Comparison of ENCODE assay signal across 13 cellular contexts in genomic region chr20:17936306-17936790, GRCh38. TPM values are rescaled to one million over a fixed set of nuclear protein-coding genes. Genes with fewer than 3 reads are reported as not detected.
DNase-seq lines count a peak whose midpoint lies in the region; ATAC-seq and TF ChIP-seq lines count a peak whose summit lies in the region.
"Had no signal": no experiment of that assay in that cellular context is flagged by ENCODE, and none has a peak within 500 bp of the region (broad histone marks: within the 10 kb centered on the region; RNA-seq: fewer than 3 reads in every experiment).

No MANE protein-coding gene starts in this region.

- intact Hi-C loops in left ventricle myocardium inferior (cut with micrococcal nuclease) (no loop called here), cardiac septum (cut with DNase I) (loop anchor here (5.0 to 10.0 kb wide), 2 partner anchors 39 to 402 kb away; partner anchors contain the start of gene BFSP1), ovary (cut with DNase I) (loop anchor here in 1 of 4 donors (5.0 kb wide), 1 partner anchor 39 kb away; no protein-coding TSS in a partner anchor), vagina (cut with DNase I) (no loop called here)

- DNase-seq in left ventricle myocardium inferior (no peak), cardiac septum (ENCODE audit: low spot score) (no peak), fibroblast of gingiva (ENCODE audit: low read depth) (peak; percentile 21), ovary (no peak), vagina (ENCODE audit: extremely low spot score in 2 of 2) (no peak), KG1 (lab: John Stamatoyannopoulos, UW) (no peak)
- DNase-seq: activated CD4-positive, alpha-beta T cell treated with anti-CD3 and anti-CD28 coated beads, Interleukin-2, amount 50 U/mL, for 4 hours; DMS53; PC-9 had no signal

- ATAC-seq in HG03175 (IDR thresholded peaks at IDR 0.05; ENCODE audit: unreplicated experiment): no peak
- ATAC-seq in HG02870 (IDR thresholded peaks at IDR 0.05; ENCODE audit: unreplicated experiment): no peak

- WGBS in ovary, 3 donors: 11 to 24% (median 13%) methylated on average over 9 of the region's 9 CpGs

- no peak for TF ChIP-seq EP300 in ovary (IDR thresholded peaks at IDR 0.05)

- no peak for TF ChIP-seq CTCF in left ventricle myocardium inferior (IDR thresholded peaks at IDR 0.05; ENCODE audit: borderline replicate concordance)
- TF ChIP-seq CTCF in ovary (IDR thresholded peaks at IDR 0.05): no peak
- TF ChIP-seq CTCF in vagina (IDR thresholded peaks at IDR 0.05): no peak

- peaks cover 7% of the 10 kb centered on the region for H3K9me3 ChIP-seq in left ventricle myocardium inferior (replicated peaks)
- no peaks in the 10 kb centered on the region for H3K9me3 ChIP-seq in ovary
- no peaks in the 10 kb centered on the region for H3K9me3 ChIP-seq in vagina

- H3K4me1 ChIP-seq in left ventricle myocardium inferior (peaks cover 39% of the 10 kb centered on the region), ovary (ENCODE audit: insufficient read depth) (peaks cover 20% of the 10 kb centered on the region), vagina (peaks cover 47% of the 10 kb centered on the region)
- H3K4me1 ChIP-seq: A549 had no signal

- peak overlapping the region; percentile 71 for H3K27ac ChIP-seq in left ventricle myocardium inferior (replicated peaks)
- peak overlapping the region; percentile 15 to 50 for H3K27ac ChIP-seq in ovary
- H3K27ac ChIP-seq in vagina: peak overlapping the region; percentile 74
- H3K27ac ChIP-seq: A549, KMS-11, PC-9 had no signal

- TF ChIP-seq POLR2A in ovary (IDR thresholded peaks at IDR 0.05): no peak
- TF ChIP-seq POLR2A in vagina (IDR thresholded peaks at IDR 0.05): no peak

- peaks cover 10% of the 10 kb centered on the region for H3K36me3 ChIP-seq in left ventricle myocardium inferior
- H3K36me3 ChIP-seq in ovary: no peaks in the 10 kb centered on the region
- peaks cover 0 to 2% of the 10 kb centered on the region in 2 donors for H3K36me3 ChIP-seq in vagina

- H3K27me3 ChIP-seq in left ventricle myocardium inferior (ENCODE audit: low read depth): no peaks in the 10 kb centered on the region
- H3K27me3 ChIP-seq in ovary: no peaks in the 10 kb centered on the region
- no peaks in the 10 kb centered on the region for H3K27me3 ChIP-seq in vagina

- H3K4me3 ChIP-seq in left ventricle myocardium inferior: no peak overlapping the region
- no peak overlapping the region for H3K4me3 ChIP-seq in ovary
- H3K4me3 ChIP-seq in vagina: no peak overlapping the region
- H3K4me3 ChIP-seq: A549, PC-9 had no signal

RNA-seq across cellular contexts. Expression of gene SNX5, which starts 32.2 kb away (rescaled TPM):
- total RNA-seq in left ventricle myocardium inferior (46.3 TPM), cardiac septum (42.1 TPM), ovary (100 to 1,000 TPM in 4 of 7 donors, 10 to 100 TPM in 3; 74.2 to 138 (median 101) TPM), vagina (159 TPM)
- 100 to 1,000 TPM in 1 of 2 donors, 10 to 100 TPM in 1; 74.0 to 143 TPM for polyA plus RNA-seq in ovary

RNA-seq across cellular contexts. Expression of gene MGME1, which starts 32.5 kb away (rescaled TPM):
- total RNA-seq in left ventricle myocardium inferior: 13.6 TPM
- total RNA-seq in cardiac septum: 9.5 TPM
- 10 to 100 TPM in 1 of 7 donors, 1 to 10 TPM in 6; 5.1 to 11.9 (median 8.3) TPM for total RNA-seq in ovary
- polyA plus RNA-seq in ovary: 10 to 100 TPM in 1 of 2 donors, 1 to 10 TPM in 1; 7.8 to 11.5 TPM
- 8.6 TPM for total RNA-seq in vagina
